ENCODE assay signal across 8 cellular contexts in genomic region chr12:56332512-56333196, GRCh38. TPM values are rescaled to one million over a fixed set of nuclear protein-coding genes. Genes with fewer than 3 reads are reported as not detected.
A peak's percentile ranks its signal among the peaks of the same experiment; 100 is the strongest.
DNase-seq lines count a peak whose midpoint lies in the region; ATAC-seq and TF ChIP-seq lines count a peak whose summit lies in the region.

No MANE protein-coding gene starts in this region.

- intact Hi-C loops in psoas muscle (cut with DNase I): loop anchor here in 1 of 2 donors (10.0 kb wide), 1 partner anchor 132 kb away; the partner anchor contains the start of gene SPRYD4

- CTCF ChIA-PET in RWPE1 (lab: Yijun Ruan, JAX): interaction anchor here (0.7 kb wide), 1 partner anchor 61 kb away, joined by 5 read pairs; no protein-coding TSS in a partner anchor

- H3K9me2 ChIP-seq in DOHH2 (replicated peaks; ENCODE audit: control insufficient read depth, low read length): no peaks in the 10 kb centered on the region

- peak overlapping the region; percentile 94 for H3K4me3 ChIP-seq in DOHH2 (ENCODE audit: low read length)
- H3K4me3 ChIP-seq in esophagus (ENCODE audit: low read depth in 1 of 2, low read length in 2 of 2): peak overlapping the region; percentile 55 to 75
- H3K4me3 ChIP-seq in psoas muscle: peak overlapping the region; percentile 94

- TF ChIP-seq CTCF in DOHH2 (IDR thresholded peaks at IDR 0.05; ENCODE audit: low read depth, low read length, poor library complexity, severe bottlenecking) (no peak), RWPE1 (conservative IDR thresholded peaks at IDR 0.05; ENCODE audit: low read depth) (no peak), psoas muscle (IDR thresholded peaks at IDR 0.05) (no peak)

- POLR2A ChIA-PET in RWPE1 (lab: Yijun Ruan, JAX; ENCODE audit: low non-redundant PET): interaction anchor here (0.6 to 0.7 kb wide), 2 partner anchors 10 to 21 kb away, joined by 3 read pairs; no protein-coding TSS in a partner anchor

- 86 to 96% methylated on average over 11 of the region's 11 CpGs for WGBS in esophagus, 2 donors
- 90 to 95% (median 95%) methylated on average over 10 to 11 of the region's 11 CpGs for WGBS in psoas muscle, 3 donors

- peak overlapping the region; percentile 99 for H3K4me2 ChIP-seq in DOHH2 (ENCODE audit: low read length)

- no peak for ATAC-seq in psoas muscle
- ATAC-seq in GM19035 (IDR thresholded peaks at IDR 0.05; ENCODE audit: unreplicated experiment): no peak

- no peaks in the 10 kb centered on the region for H4K20me1 ChIP-seq in DOHH2 (ENCODE audit: control insufficient read depth, insufficient read depth, low read depth, low read length)

- H3F3A ChIP-seq in DOHH2 (ENCODE audit: control insufficient read depth, insufficient read depth): peaks cover 11% of the 10 kb centered on the region

- H3K79me2 ChIP-seq in DOHH2 (ENCODE audit: control insufficient read depth, low read length): peaks cover 30% of the 10 kb centered on the region

- peaks cover 33% of the 10 kb centered on the region for H3K36me3 ChIP-seq in DOHH2 (ENCODE audit: control insufficient read depth, low read length)
- peaks cover 4 to 6% of the 10 kb centered on the region in 2 donors for H3K36me3 ChIP-seq in esophagus (ENCODE audit: control insufficient read depth in 2 of 2, insufficient read depth in 2 of 2, low read length in 1 of 2)
- H3K36me3 ChIP-seq in psoas muscle (ENCODE audit: insufficient read depth in 1 of 2, low read depth in 1 of 2): peaks cover 0 to 26% of the 10 kb centered on the region in 2 donors

- DNase-seq in RWPE1 (ENCODE audit: low spot score) (no peak), psoas muscle (no peak), T-helper 9 cell (no peak), amniotic stem cell (lab: John Stamatoyannopoulos, UW) (no peak), A172 (ENCODE audit: low spot score) (no peak)

- H3K27me3 ChIP-seq in DOHH2 (ENCODE audit: control insufficient read depth, low read length) (no peaks in the 10 kb centered on the region), esophagus (ENCODE audit: control insufficient read depth in 1 of 2, insufficient read depth in 2 of 2, low read length in 2 of 2) (no peaks in the 10 kb centered on the region), psoas muscle (ENCODE audit: insufficient read depth in 3 of 3, low read length in 2 of 3) (no peaks in the 10 kb centered on the region)

- no peaks in the 10 kb centered on the region for H3K9me3 ChIP-seq in DOHH2 (ENCODE audit: control insufficient read depth, insufficient read depth, low read length)
- no peaks in the 10 kb centered on the region for H3K9me3 ChIP-seq in esophagus (ENCODE audit: control insufficient read depth in 2 of 2, insufficient read depth in 1 of 2, low read depth in 1 of 2, low read length in 1 of 2)
- H3K9me3 ChIP-seq in psoas muscle: no peaks in the 10 kb centered on the region

- H3K27ac ChIP-seq in DOHH2 (ENCODE audit: low read depth, low read length) (peak overlapping the region; percentile 88), RWPE1 (peak overlapping the region; percentile 89), esophagus (ENCODE audit: low read depth in 2 of 2, low read length in 1 of 2) (peak overlapping the region; percentile 95 to 96), psoas muscle (peak overlapping the region; percentile 97)

- H3K4me1 ChIP-seq in DOHH2 (ENCODE audit: control insufficient read depth, low read length): peaks cover 45% of the 10 kb centered on the region
- peaks cover 0 to 6% of the 10 kb centered on the region in 2 donors for H3K4me1 ChIP-seq in esophagus (ENCODE audit: control insufficient read depth in 2 of 2, insufficient read depth in 2 of 2, low read length in 1 of 2)
- peaks cover 6% of the 10 kb centered on the region for H3K4me1 ChIP-seq in psoas muscle

RNA-seq across cellular contexts. Expression of gene PAN2, which starts 1.1 kb away (rescaled TPM):
- polyA plus RNA-seq in esophagus (10 to 100 TPM; 18.1 to 44.7 TPM), psoas muscle (10 to 100 TPM; 17.3 to 28.7 (median 17.4) TPM)
- total RNA-seq in psoas muscle: 10 to 100 TPM; 22.1 to 37.5 (median 28.7) TPM
- total RNA-seq in A172 (2014; rRNA removed; shearing (Covaris generic)): 15.6 and 22.0 TPM in 2 replicates

RNA-seq across cellular contexts. Expression of gene IL23A, which starts 6.0 kb away (rescaled TPM):
- polyA plus RNA-seq in esophagus (10 to 100 TPM in 1 of 2 donors, 1 to 10 TPM in 1; 2.9 to 32.1 TPM), psoas muscle (under 1 TPM in 2 of 3 donors, not detected in 1; 0.57 to 0.68 TPM)
- under 1 TPM in 1 of 4 donors, not detected in 3; 0.32 TPM for total RNA-seq in psoas muscle
- 1.8 TPM in 1 of 2 replicates, not detected in the other for total RNA-seq in A172 (2014; rRNA removed; shearing (Covaris generic))

RNA-seq across cellular contexts. Expression of gene CNPY2, which starts 16.9 kb away (rescaled TPM):
- polyA plus RNA-seq in esophagus: 10 to 100 TPM; 62.1 to 75.3 TPM
- total RNA-seq in psoas muscle: 10 to 100 TPM; 32.8 to 40.2 (median 33.8) TPM
- polyA plus RNA-seq in psoas muscle: 10 to 100 TPM; 45.4 to 73.5 (median 65.0) TPM
- total RNA-seq in A172 (2014; rRNA removed; shearing (Covaris generic)): 109 and 126 TPM in 2 replicates

RNA-seq across cellular contexts. Expression of gene STAT2, which starts 27.3 kb away (rescaled TPM):
- polyA plus RNA-seq in esophagus (10 to 100 TPM; 23.9 to 35.1 TPM), psoas muscle (10 to 100 TPM; 15.0 to 31.7 (median 15.2) TPM)
- 10 to 100 TPM; 25.9 to 34.6 (median 30.9) TPM for total RNA-seq in psoas muscle
- 66.6 and 68.2 TPM in 2 replicates for total RNA-seq in A172 (2014; rRNA removed; shearing (Covaris generic))

RNA-seq across cellular contexts. Expression of gene APOF, which starts 30.0 kb away (rescaled TPM):
- not detected for polyA plus RNA-seq in esophagus
- total RNA-seq in psoas muscle: not detected
- polyA plus RNA-seq in psoas muscle: not detected
- total RNA-seq in A172 (2014; rRNA removed; shearing (Covaris generic)): not detected in 2 replicates
